ENCODE assay signal across 8 cellular contexts in genomic region chr1:23169727-23170335, GRCh38. TPM values are rescaled to one million over a fixed set of nuclear protein-coding genes. Genes with fewer than 3 reads are reported as not detected.
DNase-seq lines count a peak whose midpoint lies in the region; ATAC-seq and TF ChIP-seq lines count a peak whose summit lies in the region.

No MANE protein-coding gene starts in this region.

- H3K9me3 ChIP-seq in ascending aorta = no peaks in the 10 kb centered on the region

- peak overlapping the region in 5 of 6 donors; percentile 32 to 92 (median 69) for H3K27ac Mint-ChIP-seq in immature natural killer cell
- peak overlapping the region; percentile 85 for H3K27ac Mint-ChIP-seq in stimulated activated memory B cell treated with anti-CD40 and anti-IgM and Interleukin-4, amounts not matched to agents 10 μg/mL and 1 μg/mL and 100 μg/mL, for 72 hours

- peaks cover 26% of the 10 kb centered on the region for H3K79me2 ChIP-seq in mesendoderm (ENCODE audit: control insufficient read depth, insufficient read depth, low read length)

- H3K9me3 Mint-ChIP-seq in immature natural killer cell = no peaks in the 10 kb centered on the region
- H3K9me3 Mint-ChIP-seq in stimulated activated memory B cell treated with anti-CD40 and anti-IgM and Interleukin-4, amounts not matched to agents 10 μg/mL and 1 μg/mL and 100 μg/mL, for 72 hours = peaks cover 3% of the 10 kb centered on the region

- H3K36me3 ChIP-seq in ascending aorta = no peaks in the 10 kb centered on the region
- H3K36me3 ChIP-seq in mesendoderm (ENCODE audit: control insufficient read depth, insufficient read depth, low read length) = no peaks in the 10 kb centered on the region

- H3K27me3 Mint-ChIP-seq in immature natural killer cell (ENCODE audit: low read depth in 3 of 3) = peaks cover 2 to 9% (median 8%) of the 10 kb centered on the region in 3 donors
- no peaks in the 10 kb centered on the region for H3K27me3 Mint-ChIP-seq in stimulated activated memory B cell treated with anti-CD40 and anti-IgM and Interleukin-4, amounts not matched to agents 10 μg/mL and 1 μg/mL and 100 μg/mL, for 72 hours

- peaks cover 0 to 3% (median 0%) of the 10 kb centered on the region in 3 donors for H3K36me3 Mint-ChIP-seq in immature natural killer cell
- H3K36me3 Mint-ChIP-seq in stimulated activated memory B cell treated with anti-CD40 and anti-IgM and Interleukin-4, amounts not matched to agents 10 μg/mL and 1 μg/mL and 100 μg/mL, for 72 hours = no peaks in the 10 kb centered on the region

- H3K4me3 ChIP-seq in ascending aorta (peak overlapping the region in 1 of 2 donors; percentile 98), mesendoderm (ENCODE audit: low read length) (no peak overlapping the region)

- no peak overlapping the region for H2BK15ac ChIP-seq in mesendoderm (replicated peaks; ENCODE audit: low read depth)

- H2BK120ac ChIP-seq in mesendoderm (ENCODE audit: low read depth, low read length) = no peak overlapping the region

- H3K4me2 ChIP-seq in mesendoderm (ENCODE audit: low read length) = no peak overlapping the region

- H3K18ac ChIP-seq in mesendoderm (ENCODE audit: low read length) = no peak overlapping the region

- H3K27me3 ChIP-seq in ascending aorta (no peaks in the 10 kb centered on the region), mesendoderm (ENCODE audit: insufficient read depth, low read length, poor library complexity) (no peaks in the 10 kb centered on the region)

- peaks cover 4% of the 10 kb centered on the region for H3K79me1 ChIP-seq in mesendoderm (ENCODE audit: low read length)

- H4K8ac ChIP-seq in mesendoderm (ENCODE audit: low read depth, low read length) = no peak overlapping the region

- H3K27ac ChIP-seq in ascending aorta (peak overlapping the region; percentile 86 to 92), mesendoderm (ENCODE audit: low read depth, low read length) (no peak overlapping the region)

- H3K4me3 Mint-ChIP-seq in immature natural killer cell = peak overlapping the region; percentile 91 to 98 (median 97)
- H3K4me3 Mint-ChIP-seq in stimulated activated memory B cell treated with anti-CD40 and anti-IgM and Interleukin-4, amounts not matched to agents 10 μg/mL and 1 μg/mL and 100 μg/mL, for 72 hours = peak overlapping the region; percentile 99

- H2BK5ac ChIP-seq in mesendoderm (ENCODE audit: low read length) = no peak overlapping the region

- H3K4ac ChIP-seq in mesendoderm (ENCODE audit: low read depth, low read length) = no peak overlapping the region

- no CpG with 5 or more reads among the region's 5 CpGs for WGBS in mesendoderm (ENCODE audit: extremely low coverage, insufficient coverage, low lambda C conversion rate)

- peaks cover 7 to 26% of the 10 kb centered on the region in 2 donors for H3K4me1 ChIP-seq in ascending aorta
- no peaks in the 10 kb centered on the region for H3K4me1 ChIP-seq in mesendoderm (ENCODE audit: control insufficient read depth, low read depth, low read length)

- no peak overlapping the region for H2AK5ac ChIP-seq in mesendoderm (ENCODE audit: low read length)

- DNase-seq in GM04504 (ENCODE audit: low read depth) (peak; percentile 86), NCI-H1694 treated with DMSO at 0.1 percent for 48 hours (lab: John Stamatoyannopoulos, UW) (peak; percentile 69), ascending aorta (ENCODE audit: low spot score in 2 of 2) (peak; percentile 35 to 87), immature natural killer cell (no peak), mesendoderm (no peak), mesenteric fat pad (ENCODE audit: low spot score) (no peak)

- H3K56ac ChIP-seq in mesendoderm (ENCODE audit: low read length) = no peak overlapping the region

- intact Hi-C loops in ascending aorta (cut with DNase I) = loop anchor here (5.0 kb wide), 1 partner anchor 68 kb away; no protein-coding TSS in a partner anchor

- H3K23ac ChIP-seq in mesendoderm (ENCODE audit: low read length) = no peak overlapping the region

- H4K5ac ChIP-seq in mesendoderm (ENCODE audit: low read length) = no peak overlapping the region

- TF ChIP-seq CTCF in ascending aorta (IDR thresholded peaks at IDR 0.05) = no peak

- ATAC-seq in stimulated activated memory B cell treated with anti-CD40 and anti-IgM and Interleukin-4, amounts not matched to agents 10 μg/mL and 1 μg/mL and 100 μg/mL, for 72 hours = peak; percentile 72
- ATAC-seq in GM19455 (IDR thresholded peaks at IDR 0.05; ENCODE audit: unreplicated experiment) = no peak

- H3K4me1 Mint-ChIP-seq in immature natural killer cell = peaks cover 26 to 45% of the 10 kb centered on the region in 2 donors
- H3K4me1 Mint-ChIP-seq in stimulated activated memory B cell treated with anti-CD40 and anti-IgM and Interleukin-4, amounts not matched to agents 10 μg/mL and 1 μg/mL and 100 μg/mL, for 72 hours = peaks cover 35% of the 10 kb centered on the region

- H3K9ac ChIP-seq in mesendoderm (ENCODE audit: low read length) = no peak overlapping the region

RNA-seq across cellular contexts. Expression of gene LUZP1, which starts 1.2 kb away (rescaled TPM):
- 18.0 TPM for total RNA-seq in ascending aorta
- polyA plus RNA-seq in immature natural killer cell = 10 to 100 TPM in 2 of 3 donors, 1 to 10 TPM in 1; 9.8 to 35.5 (median 13.8) TPM
- 55.0 TPM for polyA plus RNA-seq in mesendoderm (2013, experiment 1 of 2)
- polyA plus RNA-seq in mesendoderm (2013, experiment 2 of 2) = 55.3 TPM
- 48.6 TPM for total RNA-seq in mesenteric fat pad

RNA-seq across cellular contexts. Expression of gene HTR1D, which starts 47.5 kb away (rescaled TPM):
- total RNA-seq in ascending aorta (not detected), mesenteric fat pad (not detected)
- not detected for polyA plus RNA-seq in immature natural killer cell
- 0.07 TPM for polyA plus RNA-seq in mesendoderm (2013, experiment 1 of 2)
- 0.07 TPM for polyA plus RNA-seq in mesendoderm (2013, experiment 2 of 2)

Comparison
In these comparisons a context has a peak if more than half of its experiments do, and no peak if none do; other contexts are left out.
1. DNase-seq: peak in GM04504 (single experiment), NCI-H1694 treated with DMSO at 0.1 percent for 48 hours (single experiment) and ascending aorta (2 of 2); none in immature natural killer cell (0 of 3), mesendoderm (single experiment) and mesenteric fat pad (single experiment).